ENCODE assay signal across 1 cellular context in genomic region chr2:120391905-120392665, GRCh38.
TF ChIP-seq lines count a peak whose summit lies in the region.

No MANE protein-coding gene starts in this region.

TF ChIP-seq in GM23338, 12 proteins besides CTCF, POLR2A, EP300 and RAD21 (continued from another document):
- TF ChIP-seq ZNF462 (CRISPR knock-in tag; IDR thresholded peaks at IDR 0.05) (no peak), JUNB (IDR thresholded peaks at IDR 0.05; ENCODE audit: unreplicated experiment) (no peak), STAT1 (IDR thresholded peaks at IDR 0.05; ENCODE audit: unreplicated experiment) (no peak), ZNF331 (CRISPR knock-in tag; IDR thresholded peaks at IDR 0.05; ENCODE audit: low read depth) (no peak), POLR2AphosphoS5 (IDR thresholded peaks at IDR 0.05; ENCODE audit: low read depth) (no peak), REST (IDR thresholded peaks at IDR 0.05; ENCODE audit: unreplicated experiment) (no peak), NANOG (IDR thresholded peaks at IDR 0.05; ENCODE audit: borderline replicate concordance) (no peak), ETS1 (IDR thresholded peaks at IDR 0.05) (no peak), CREB1 (CRISPR knock-in tag; IDR thresholded peaks at IDR 0.05; ENCODE audit: low read depth) (no peak), EZH2 (IDR thresholded peaks at IDR 0.05; ENCODE audit: low read depth, unreplicated experiment) (no peak), ZNF114 (CRISPR knock-in tag; IDR thresholded peaks at IDR 0.05) (no peak)
TF ChIP-seq in GM23338: peak in this region for 0.
